Comparison of ENCODE assay signal across 1 cellular context in genomic region chr1:187229496-187229895, GRCh38.
TF ChIP-seq lines count a peak whose summit lies in the region.

No MANE protein-coding gene starts in this region.

TF ChIP-seq in H1, 55 proteins besides CTCF, POLR2A, EP300 and RAD21:
- TF ChIP-seq KDM1A (IDR thresholded peaks at IDR 0.05; ENCODE audit: borderline replicate concordance, low read length) (no peak), ASH2L (IDR thresholded peaks at IDR 0.05; ENCODE audit: low read length) (no peak), RBBP5 (IDR thresholded peaks at IDR 0.05; ENCODE audit: borderline replicate concordance, low read depth, low read length) (no peak), ZNF274 (IDR thresholded peaks at IDR 0.05; ENCODE audit: borderline replicate concordance, extremely low read depth, low read length) (no peak), TAF7 (optimal IDR thresholded peaks at IDR 0.05; ENCODE audit: borderline replicate concordance, low read depth, low read length) (no peak), SP2 (IDR thresholded peaks at IDR 0.05; ENCODE audit: low read length) (no peak), CHD2 (IDR thresholded peaks at IDR 0.05; ENCODE audit: low read length) (no peak), MAX (IDR thresholded peaks at IDR 0.05) (no peak), GTF2F1 (IDR thresholded peaks at IDR 0.05; ENCODE audit: borderline replicate concordance, low read depth, low read length) (no peak), SP4 (IDR thresholded peaks at IDR 0.05; ENCODE audit: low read length) (no peak), NRF1 (IDR thresholded peaks at IDR 0.05; ENCODE audit: low read depth, low read length) (no peak), POU5F1 (IDR thresholded peaks at IDR 0.05; ENCODE audit: low read depth, low read length) (no peak), SIRT6 (IDR thresholded peaks at IDR 0.05; ENCODE audit: low read length) (no peak), SP1 (IDR thresholded peaks at IDR 0.05; ENCODE audit: low read depth, low read length) (no peak), JUND (IDR thresholded peaks at IDR 0.05; ENCODE audit: low read length) (no peak), SAP30 (IDR thresholded peaks at IDR 0.05; ENCODE audit: insufficient read depth, insufficient replicate concordance, low read length) (no peak), EGR1 (IDR thresholded peaks at IDR 0.05; ENCODE audit: borderline replicate concordance, low read depth, low read length) (no peak)
TF ChIP-seq in H1: peak in this region for 0.
